1 cellular context compared by ENCODE assay signal in genomic region chr1:54279457-54279856, GRCh38.
TF ChIP-seq lines count a peak whose summit lies in the region.

No MANE protein-coding gene starts in this region.

TF ChIP-seq in HepG2, 621 proteins besides CTCF, POLR2A, EP300 and RAD21 (continued from another document):
- TF ChIP-seq KMT2A (CRISPR knock-in tag; IDR thresholded peaks at IDR 0.05) = no peak
- no peak for TF ChIP-seq ERF (CRISPR knock-in tag; IDR thresholded peaks at IDR 0.05)
- TF ChIP-seq KAT7 (CRISPR knock-in tag; IDR thresholded peaks at IDR 0.05; ENCODE audit: borderline replicate concordance) = no peak
- TF ChIP-seq ZNF17 (CRISPR knock-in tag; IDR thresholded peaks at IDR 0.05) = no peak
- no peak for TF ChIP-seq ZNF772 (CRISPR knock-in tag; IDR thresholded peaks at IDR 0.05)
- no peak for TF ChIP-seq CCAR2 (optimal IDR thresholded peaks at IDR 0.05; ENCODE audit: low read depth, low read length)
- no peak for TF ChIP-seq ZNF788 (CRISPR knock-in tag; IDR thresholded peaks at IDR 0.05; ENCODE audit: borderline replicate concordance)
